Comparison of ENCODE assay signal across 24 cellular contexts in genomic region chr6:133526436-133526835, GRCh38.
DNase-seq lines count a peak whose midpoint lies in the region; ATAC-seq and TF ChIP-seq lines count a peak whose summit lies in the region.
"Had no signal": no experiment of that assay in that cellular context is flagged by ENCODE, and none has a peak within 500 bp of the region (broad histone marks: within the 10 kb centered on the region; RNA-seq: fewer than 3 reads in every experiment).

No MANE protein-coding gene starts in this region.

- peak; percentile 27 for DNase-seq in GM23338 (ENCODE audit: low spot score)
- DNase-seq in IMR-90: no peak
- DNase-seq in WTC11 (ENCODE audit: low spot score): no peak
- DNase-seq in islet precursor cell: peak; percentile 55
- no peak for DNase-seq in dermis blood vessel endothelial cell
- DNase-seq in NCI-H1436 treated with DMSO at 0.1 percent for 48 hours (lab: John Stamatoyannopoulos, UW): no peak
- DNase-seq in GDM1 (lab: John Stamatoyannopoulos, UW): no peak
- no peak for DNase-seq in nephron progenitor cell
- DNase-seq: 8988T; ACHN; AML-193; BE2C; CD4-positive, alpha-beta T cell; CD8-positive, alpha-beta memory T cell; DMS 273 treated with DMSO at 0.1 percent for 48 hours; DMS79; EL; GF-D8; GOT3; H7; HCEC 1CT had no signal

- H3K4me3 Mint-ChIP-seq in GM23338 (no peak overlapping the region), WTC11 (no peak overlapping the region), nephron progenitor cell (no peak overlapping the region)
- H3K4me3 Mint-ChIP-seq: CD14-positive monocyte; CD4-positive, alpha-beta T cell; CD8-positive, alpha-beta memory T cell had no signal

- H3K18ac ChIP-seq in IMR-90 (ENCODE audit: low read depth, low read length): no peak overlapping the region

- H3K14ac ChIP-seq in IMR-90 (replicated peaks; ENCODE audit: low read depth, low read length): no peak overlapping the region

- no peaks in the 10 kb centered on the region for H3K9me3 ChIP-seq in IMR-90 (ENCODE audit: control insufficient read depth, insufficient read depth, low read length)
- H3K9me3 ChIP-seq: A549; BE2C; BLaER1 treated with 17β-estradiol and CSF1 and Interleukin-3, amounts not matched to agents 10 nM and 100 nM had no signal

- BruUV-seq in IMR-90 (replicated peaks; lab: Mats Ljungman, UMichigan): TSS peak; percentile 2

- no peak overlapping the region for H2BK5ac ChIP-seq in IMR-90 (ENCODE audit: low read depth, low read length, poor library complexity, severe bottlenecking)

- H3K9me3 Mint-ChIP-seq in GM23338 (no peaks in the 10 kb centered on the region), WTC11 (no peaks in the 10 kb centered on the region), nephron progenitor cell (no peaks in the 10 kb centered on the region)
- H3K9me3 Mint-ChIP-seq: CD14-positive monocyte; CD4-positive, alpha-beta T cell had no signal

- H3K4me1 Mint-ChIP-seq in GM23338 (peaks cover 2% of the 10 kb centered on the region; the same call in 2 of the 3 replicates), WTC11 (peaks cover 13% of the 10 kb centered on the region), nephron progenitor cell (no peaks in the 10 kb centered on the region)
- H3K4me1 Mint-ChIP-seq: CD14-positive monocyte; CD8-positive, alpha-beta memory T cell had no signal

- no peak overlapping the region for H2AFZ ChIP-seq in GM23338
- H2AFZ ChIP-seq in IMR-90 (replicated peaks; ENCODE audit: low read length, poor library complexity): no peak overlapping the region

- CTCF ChIA-PET in IMR-90 (lab: Yijun Ruan, JAX) (no interaction called here), WTC11 (lab: Charles Lee) (no interaction called here)

- TF ChIP-seq POLR2A in IMR-90 (IDR thresholded peaks at IDR 0.05; ENCODE audit: low read depth, low read length): no peak

- dilution Hi-C loops in IMR-90 (cut with HindIII; ENCODE audit: low sequenced_read_pairs, unreplicated experiment): no loop called here

- H3K56ac ChIP-seq in IMR-90 (ENCODE audit: extremely low read depth, insufficient read depth, low read length): no peak overlapping the region

- no peak overlapping the region for H2AK5ac ChIP-seq in IMR-90 (ENCODE audit: low read depth, low read length)

- no peaks in the 10 kb centered on the region for H3K79me2 ChIP-seq in GM23338 (replicated peaks; ENCODE audit: insufficient read depth)

- H3K9me2 ChIP-seq in GM23338 (ENCODE audit: insufficient read depth): no peaks in the 10 kb centered on the region

- no peaks in the 10 kb centered on the region; the same call in 1 of the 2 replicates for H3K9me1 ChIP-seq in IMR-90 (ENCODE audit: insufficient read depth, low read length)

- H4K20me1 ChIP-seq in GM23338 (replicated peaks; ENCODE audit: insufficient read depth) (no peaks in the 10 kb centered on the region), IMR-90 (ENCODE audit: insufficient read depth, low read length) (no peaks in the 10 kb centered on the region)
- H4K20me1 ChIP-seq: BLaER1 treated with 17β-estradiol and CSF1 and Interleukin-3, amounts not matched to agents 10 nM and 100 nM had no signal

- H4K91ac ChIP-seq in IMR-90 (ENCODE audit: insufficient read depth, low read depth, low read length): no peak overlapping the region

- H3K23ac ChIP-seq in IMR-90 (ENCODE audit: low read depth, low read length): no peak overlapping the region

- POLR2A ChIA-PET in IMR-90 (lab: Charles Lee; ENCODE audit: unreplicated experiment): no interaction called here
- POLR2A ChIA-PET in WTC11 (lab: Charles Lee): no interaction called here

- no peak overlapping the region for H4K5ac ChIP-seq in IMR-90 (ENCODE audit: low read depth, low read length)

- H2BK20ac ChIP-seq in IMR-90 (ENCODE audit: low read depth, low read length): no peak overlapping the region

- no peak overlapping the region for H2BK120ac ChIP-seq in IMR-90 (ENCODE audit: low read depth, low read length)

- H2AK9ac ChIP-seq in IMR-90 (replicated peaks; ENCODE audit: low read depth, low read length, poor library complexity): no peak overlapping the region

- intact Hi-C loops in IMR-90 (cut with micrococcal nuclease): no loop called here

- H3K36me3 ChIP-seq in GM23338 (ENCODE audit: insufficient read depth) (no peaks in the 10 kb centered on the region), IMR-90 (ENCODE audit: control insufficient read depth, insufficient read depth, low read length) (peaks cover 8% of the 10 kb centered on the region)

- H3K27me3 ChIP-seq in GM23338 (ENCODE audit: insufficient read depth) (no peaks in the 10 kb centered on the region), IMR-90 (ENCODE audit: control insufficient read depth, insufficient read depth, low read length) (no peaks in the 10 kb centered on the region)
- H3K27me3 ChIP-seq: BE2C; BLaER1 treated with 17β-estradiol and CSF1 and Interleukin-3, amounts not matched to agents 10 nM and 100 nM had no signal

- H3K4me3 ChIP-seq in GM23338 (no peak overlapping the region), IMR-90 (ENCODE audit: insufficient read depth, low read depth, low read length) (no peak overlapping the region)
- H3K4me3 ChIP-seq: A549; BLaER1 treated with 17β-estradiol and CSF1 and Interleukin-3, amounts not matched to agents 10 nM and 100 nM had no signal

- H3K36me3 Mint-ChIP-seq in GM23338 (ENCODE audit: low read depth): no peaks in the 10 kb centered on the region
- no peaks in the 10 kb centered on the region for H3K36me3 Mint-ChIP-seq in WTC11
- H3K36me3 Mint-ChIP-seq in nephron progenitor cell (ENCODE audit: low read depth): no peaks in the 10 kb centered on the region
- H3K36me3 Mint-ChIP-seq: CD14-positive monocyte; CD8-positive, alpha-beta memory T cell had no signal

- 100% methylated on average over 2 of the region's 5 CpGs; no CpG with 5 or more reads in 1 of the 2 experiments for WGBS in IMR-90 (ENCODE audit: extremely low coverage in 2 of 2, insufficient read length in 1 of 2), 2 experiments

- 0 out of 2 replicates have a peak overlapping the region, but pooled peaks have one; percentile 52 for H3K27ac Mint-ChIP-seq in GM23338
- H3K27ac Mint-ChIP-seq in WTC11: no peak overlapping the region
- H3K27ac Mint-ChIP-seq in nephron progenitor cell: no peak overlapping the region
- H3K27ac Mint-ChIP-seq: CD14-positive monocyte; CD4-positive, alpha-beta T cell; CD8-positive, alpha-beta memory T cell had no signal

- no peak for TF ChIP-seq CTCF in GM23338 (conservative IDR thresholded peaks at IDR 0.05; ENCODE audit: low read depth in 2 of 2)
- TF ChIP-seq CTCF in IMR-90 (conservative IDR thresholded peaks at IDR 0.05; ENCODE audit: low read depth, low read length): no peak
- TF ChIP-seq CTCF in WTC11 (IDR thresholded peaks at IDR 0.05): no peak
- no peak for TF ChIP-seq CTCF in nephron progenitor cell (IDR thresholded peaks at IDR 0.05)

- H3K79me1 ChIP-seq in IMR-90 (ENCODE audit: low read depth in 1 of 2, low read length in 2 of 2): no peaks in the 10 kb centered on the region

- H3K9ac ChIP-seq in IMR-90 (ENCODE audit: low read depth, low read length): no peak overlapping the region
- H3K9ac ChIP-seq: BLaER1 treated with 17β-estradiol and CSF1 and Interleukin-3, amounts not matched to agents 10 nM and 100 nM had no signal

- no peak overlapping the region for H2BK15ac ChIP-seq in IMR-90 (ENCODE audit: low read depth, low read length)

- H3K27me3 Mint-ChIP-seq in GM23338 (ENCODE audit: insufficient read depth, low read depth, poor library complexity) (no peaks in the 10 kb centered on the region), WTC11 (ENCODE audit: low read depth) (no peaks in the 10 kb centered on the region), nephron progenitor cell (ENCODE audit: low read depth, poor library complexity) (no peaks in the 10 kb centered on the region)
- H3K27me3 Mint-ChIP-seq: CD8-positive, alpha-beta memory T cell had no signal

- no peak for TF ChIP-seq RAD21 in IMR-90 (IDR thresholded peaks at IDR 0.05; ENCODE audit: low read length)

- no peaks in the 10 kb centered on the region for H3F3A ChIP-seq in GM23338 (replicated peaks; ENCODE audit: low read depth)

- no peak overlapping the region for H3K4ac ChIP-seq in IMR-90 (ENCODE audit: low read depth, low read length)

- in situ Hi-C loops in IMR-90 (cut with MboI; ENCODE audit: low sequenced_read_pairs): no loop called here

- H4K8ac ChIP-seq in IMR-90 (ENCODE audit: low read depth in 2 of 2, low read length in 2 of 2): no peak overlapping the region

- H3K4me1 ChIP-seq in GM23338 (ENCODE audit: insufficient read depth): 0 out of 2 replicates have a peak, but pooled peaks cover 3% of the 10 kb centered on the region
- no peaks in the 10 kb centered on the region for H3K4me1 ChIP-seq in IMR-90 (ENCODE audit: control insufficient read depth, insufficient read depth, low read length)
- H3K4me1 ChIP-seq: A549; BE2C; BLaER1 treated with 17β-estradiol and CSF1 and Interleukin-3, amounts not matched to agents 10 nM and 100 nM had no signal

- H3K4me2 ChIP-seq in GM23338: no peak overlapping the region
- no peak overlapping the region for H3K4me2 ChIP-seq in IMR-90 (ENCODE audit: low read depth, low read length)
- H3K4me2 ChIP-seq: A549; BLaER1 treated with 17β-estradiol and CSF1 and Interleukin-3, amounts not matched to agents 10 nM and 100 nM had no signal

- ATAC-seq in GM23338 (peak; percentile 73), IMR-90 (ENCODE audit: low read depth) (no peak), WTC11 (peak; percentile 81)
- ATAC-seq: A549 had no signal

- no peak overlapping the region for H3K27ac ChIP-seq in GM23338 (ENCODE audit: low read depth)
- no peak overlapping the region for H3K27ac ChIP-seq in IMR-90 (ENCODE audit: insufficient read depth, low read length)
- H3K27ac ChIP-seq: A549; BLaER1 treated with 17β-estradiol and CSF1 and Interleukin-3, amounts not matched to agents 10 nM and 100 nM had no signal

TF ChIP-seq in GM23338, 12 proteins besides CTCF, POLR2A, EP300 and RAD21 (continues in another document):
- no peak for TF ChIP-seq EZH2phosphoT487 (IDR thresholded peaks at IDR 0.05; ENCODE audit: unreplicated experiment)
- TF ChIP-seq STAT1 (IDR thresholded peaks at IDR 0.05; ENCODE audit: unreplicated experiment): no peak

TF ChIP-seq in IMR-90, 13 proteins besides CTCF, POLR2A, EP300 and RAD21 (continues in another document):
- TF ChIP-seq MAZ (IDR thresholded peaks at IDR 0.05; ENCODE audit: borderline replicate concordance, low read depth, low read length) (no peak), MAFK (IDR thresholded peaks at IDR 0.05; ENCODE audit: low read depth, low read length) (no peak), SMC3 (IDR thresholded peaks at IDR 0.05; ENCODE audit: low read depth, low read length) (no peak), FOS (IDR thresholded peaks at IDR 0.05; ENCODE audit: low read depth, low read length) (no peak), NFE2L2 (IDR thresholded peaks at IDR 0.05; ENCODE audit: low read depth, low read length) (no peak)

Comparison
In these comparisons a context has a peak if more than half of its experiments do, and no peak if none do; other contexts are left out.
1. DNase-seq: peak in GM23338 (single experiment) and islet precursor cell (single experiment); none in IMR-90 (single experiment), WTC11 (single experiment), dermis blood vessel endothelial cell (single experiment), NCI-H1436 treated with DMSO at 0.1 percent for 48 hours (single experiment), GDM1 (single experiment) and nephron progenitor cell (single experiment).